Comparison of ENCODE assay signal across 22 cellular contexts in the genomic region with DNA sequence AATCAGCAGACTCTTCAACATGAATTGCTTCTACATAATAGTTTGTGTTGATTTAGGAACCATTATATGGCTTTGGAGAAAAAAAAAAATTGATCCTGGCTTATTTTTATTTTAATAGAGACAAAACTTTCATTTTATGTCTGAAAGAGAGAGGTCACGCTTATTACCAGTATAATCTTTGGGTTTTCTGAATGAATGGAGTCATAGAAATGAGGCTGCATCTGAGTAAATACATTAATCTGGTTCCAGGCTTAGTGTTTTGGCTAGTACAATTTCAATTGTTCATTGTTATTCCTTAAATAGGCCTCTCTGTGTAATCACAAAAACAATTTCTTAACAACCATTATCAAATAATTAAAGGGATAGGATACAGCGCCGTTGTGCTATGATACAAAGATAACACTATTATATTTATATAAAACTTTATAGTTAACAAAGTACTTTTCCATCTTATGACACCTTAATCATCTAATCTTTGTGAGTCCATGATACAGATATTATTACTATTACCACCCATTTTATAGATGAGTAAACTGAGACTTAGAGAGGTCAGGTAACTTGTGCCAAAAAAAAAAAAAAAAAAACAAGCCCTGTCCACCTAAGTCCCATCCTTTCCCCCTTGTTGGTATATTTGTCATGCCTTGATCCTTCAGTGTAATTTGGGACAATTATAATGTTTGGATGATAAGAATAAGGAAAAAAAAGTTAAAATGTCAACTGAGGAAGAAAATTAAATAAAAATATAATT. TPM values are rescaled to one million over a fixed set of nuclear protein-coding genes. Genes with fewer than 3 reads are reported as not detected.
"Had no signal": no experiment of that assay in that cellular context is flagged by ENCODE, and none has a peak within 500 bp of the region (broad histone marks: within the 10 kb centered on the region; RNA-seq: fewer than 3 reads in every experiment).

No MANE protein-coding gene starts in this region.

- H3K36me3 ChIP-seq: gastroesophageal sphincter, upper lobe of right lung had no signal

- DNase-seq: activated CD4-positive, alpha-beta T cell treated with anti-CD3 and anti-CD28 coated beads, Interleukin-2, amount 10 ng/mL, durations not matched to agents 24 days and 14 days; activated CD4-positive, CD25-positive, alpha-beta regulatory T cell; activated CD8-positive, alpha-beta memory T cell treated with anti-CD3 and anti-CD28 coated beads, Interleukin-2, amount 50 U/mL, for 48 hours; activated gamma-delta T cell; activated T-cell treated with anti-CD3 and anti-CD28 coated beads, Interleukin-2, amount 50 U/mL, for 72 hours; body of pancreas; central memory CD4-positive, alpha-beta T cell; cortex of kidney; effector memory CD8-positive, alpha-beta T cell; islet precursor cell; mucosa of descending colon; naive thymus-derived CD4-positive, alpha-beta T cell; retina; stimulated activated naive CD8-positive, alpha-beta T cell treated with anti-CD3 and anti-CD28 coated beads, Interleukin-15, Interleukin-2, amounts not matched to agents 100 U/mL and 50 U/mL, for 24 hours; testis; upper lobe of right lung had no signal

- H3K27me3 ChIP-seq: body of pancreas, testis, upper lobe of right lung had no signal

- H3K4me1 ChIP-seq: body of pancreas, gastroesophageal sphincter, parathyroid adenoma, testis, upper lobe of right lung had no signal

- ATAC-seq: activated naive CD4-positive, alpha-beta T cell treated with anti-CD3 and anti-CD28 coated beads, Interleukin-2, amount 50 U/mL, for 72 hours; activated T-cell treated with anti-CD3 and anti-CD28 coated beads, Interleukin-2, amount 50 U/mL, for 72 hours; body of pancreas; effector memory CD8-positive, alpha-beta T cell; gastroesophageal sphincter; left lobe of liver; mucosa of descending colon; naive thymus-derived CD4-positive, alpha-beta T cell; stimulated activated naive CD8-positive, alpha-beta T cell treated with anti-CD3 and anti-CD28 coated beads, Interleukin-15, Interleukin-2, amounts not matched to agents 100 U/mL and 50 U/mL, for 24 hours; upper lobe of right lung had no signal

- H3K4me3 ChIP-seq: body of pancreas, gastroesophageal sphincter, mucosa of descending colon, skin epidermis, testis, upper lobe of right lung had no signal

- H3K9me3 ChIP-seq: body of pancreas, gastroesophageal sphincter, mucosa of descending colon, testis, upper lobe of right lung had no signal

- H3K27ac ChIP-seq: body of pancreas, epithelial cell of prostate, gastroesophageal sphincter, parathyroid adenoma, skin epidermis, testis, upper lobe of right lung had no signal

RNA-seq across cellular contexts. Expression of a gene that starts 51.6 kb away (rescaled TPM):
- total RNA-seq: activated CD4-positive, alpha-beta T cell treated with anti-CD3 and anti-CD28 coated beads, Interleukin-2, amount 10 ng/mL, durations not matched to agents 24 days and 14 days; left lobe of liver had no signal
